8 cellular contexts compared by ENCODE assay signal in the genomic region with DNA sequence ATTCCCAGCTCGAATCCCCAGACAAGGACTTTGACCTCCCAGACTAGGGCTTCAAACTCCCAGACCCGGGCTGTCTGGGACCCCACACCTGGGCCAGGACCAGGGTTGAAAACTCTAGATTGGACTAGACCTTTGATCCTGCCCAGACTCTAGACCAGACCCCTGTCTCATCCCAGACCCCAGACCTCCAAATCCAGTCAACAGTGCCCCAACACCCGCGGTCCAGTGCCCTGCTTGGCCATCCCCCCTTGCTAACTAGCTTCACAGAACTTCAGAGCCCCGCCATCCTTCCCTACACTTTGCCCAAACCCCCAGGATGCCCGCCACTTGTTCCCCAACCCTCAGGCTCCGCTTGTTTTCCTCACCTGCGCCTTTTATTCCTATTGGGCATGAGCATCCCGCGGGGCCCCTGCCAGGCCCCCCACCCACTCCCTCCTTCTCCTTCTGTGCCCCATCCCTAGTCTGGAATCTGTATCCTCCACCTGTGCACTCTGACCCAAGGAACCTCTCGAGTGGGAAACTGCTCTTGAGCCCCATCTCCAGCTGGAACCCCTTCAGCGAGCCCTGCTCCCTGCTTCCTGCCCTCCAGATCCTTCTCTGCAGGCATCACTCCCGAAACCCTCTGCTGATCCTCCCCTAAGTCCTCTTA. TPM values are rescaled to one million over a fixed set of nuclear protein-coding genes. Genes with fewer than 3 reads are reported as not detected.
A peak's percentile ranks its signal among the peaks of the same experiment; 100 is the strongest.
DNase-seq lines count a peak whose midpoint lies in the region; ATAC-seq and TF ChIP-seq lines count a peak whose summit lies in the region.

No MANE protein-coding gene starts in this region.

- peak overlapping the region; percentile 78 to 97 for H3K18ac ChIP-seq in mesenchymal stem cell (ENCODE audit: low read depth in 1 of 2, low read length in 2 of 2)

- intact Hi-C loops in heart left ventricle (cut with DNase I) (loop anchor here in 3 of 10 donors (5.0 kb wide), 1 partner anchor 86 kb away; the partner anchor contains the start of gene HYAL2 (in 3 of the 3)), left cardiac atrium (cut with DNase I) (loop anchor here in 1 of 2 donors (10.0 kb wide), 1 partner anchor 88 kb away; the partner anchor contains the start of genes HYAL2 and TUSC2), body of pancreas (cut with DNase I) (no loop called here), upper lobe of right lung (cut with DNase I) (no loop called here)

- H4K91ac ChIP-seq in mesenchymal stem cell (ENCODE audit: low read length): peak overlapping the region; percentile 46

- peak overlapping the region; percentile 95 for H3K4me2 ChIP-seq in mesenchymal stem cell (ENCODE audit: low read length, poor library complexity, severe bottlenecking)

- H2AFZ ChIP-seq in mesenchymal stem cell (ENCODE audit: low read depth, low read length): no peak overlapping the region

- H2AK5ac ChIP-seq in mesenchymal stem cell (ENCODE audit: low read length, severe bottlenecking): peak overlapping the region; percentile 35

- H3K4me1 ChIP-seq in heart left ventricle: peaks cover 7 to 60% (median 45%) of the 10 kb centered on the region in 12 donors
- H3K4me1 ChIP-seq in body of pancreas: peaks cover 55% of the 10 kb centered on the region
- peaks cover 34% of the 10 kb centered on the region for H3K4me1 ChIP-seq in mesenchymal stem cell (ENCODE audit: control insufficient read depth, insufficient read depth, low read depth, low read length)
- H3K4me1 ChIP-seq in upper lobe of right lung: peaks cover 46% of the 10 kb centered on the region

- H3K4me3 ChIP-seq in heart left ventricle: peak overlapping the region; percentile 82 to 100 (median 93)
- H3K4me3 ChIP-seq in body of pancreas: peak overlapping the region; percentile 43 to 51
- peak overlapping the region; percentile 88 to 100 for H3K4me3 ChIP-seq in mesenchymal stem cell (ENCODE audit: insufficient read depth in 1 of 2, low read depth in 1 of 2, low read length in 2 of 2)
- H3K4me3 ChIP-seq in upper lobe of right lung: peak overlapping the region; percentile 88

- H2BK15ac ChIP-seq in mesenchymal stem cell (ENCODE audit: low read depth, poor library complexity, severe bottlenecking): no peak overlapping the region

- peak overlapping the region; percentile 76 to 99 (median 94) for H3K27ac ChIP-seq in heart left ventricle
- H3K27ac ChIP-seq in body of pancreas: peak overlapping the region; percentile 76 to 87 (median 85)
- peak overlapping the region; percentile 92 for H3K27ac ChIP-seq in mesenchymal stem cell (ENCODE audit: low read length, poor library complexity, severe bottlenecking)
- H3K27ac ChIP-seq in upper lobe of right lung: peak overlapping the region; percentile 86

- peaks cover 6% of the 10 kb centered on the region for H3K79me1 ChIP-seq in mesenchymal stem cell (replicated peaks; ENCODE audit: low read length, poor library complexity, severe bottlenecking)

- H3K9me3 ChIP-seq in heart left ventricle (no peaks in the 10 kb centered on the region), body of pancreas (no peaks in the 10 kb centered on the region), mesenchymal stem cell (ENCODE audit: control insufficient read depth, low read length) (no peaks in the 10 kb centered on the region), upper lobe of right lung (no peaks in the 10 kb centered on the region)

- TF ChIP-seq POLR2A in heart left ventricle (IDR thresholded peaks at IDR 0.05) (no peak), body of pancreas (IDR thresholded peaks at IDR 0.05) (no peak)

- H3K4ac ChIP-seq in mesenchymal stem cell (ENCODE audit: low read depth in 1 of 2, low read length in 2 of 2): peak overlapping the region; percentile 54 to 95

- H2BK12ac ChIP-seq in mesenchymal stem cell (ENCODE audit: low read length in 2 of 2): peak overlapping the region in 1 of 2 experiments; percentile 68

- H3K36me3 ChIP-seq in heart left ventricle: peaks cover 0 to 28% (median 0%) of the 10 kb centered on the region in 9 donors
- H3K36me3 ChIP-seq in body of pancreas (replicated peaks in 1 of 2; ENCODE audit: insufficient read depth in 1 of 2, low read depth in 2 of 2): no peaks in the 10 kb centered on the region
- peaks cover 14 to 25% of the 10 kb centered on the region in 2 experiments for H3K36me3 ChIP-seq in mesenchymal stem cell (ENCODE audit: control insufficient read depth in 1 of 2, insufficient read depth in 2 of 2, low read depth in 1 of 2, low read length in 2 of 2)
- peaks cover 17% of the 10 kb centered on the region for H3K36me3 ChIP-seq in upper lobe of right lung

- TF ChIP-seq CTCF in heart left ventricle (IDR thresholded peaks at IDR 0.05) (no peak), body of pancreas (IDR thresholded peaks at IDR 0.05) (no peak), upper lobe of right lung (IDR thresholded peaks at IDR 0.05) (no peak)

- H2BK120ac ChIP-seq in mesenchymal stem cell (ENCODE audit: low read depth, low read length): peak overlapping the region; percentile 40

- WGBS in heart left ventricle, 4 donors: 2 to 4% (median 3%) methylated on average over 13 of the region's 13 CpGs
- 6 to 21% methylated on average over 12 to 13 of the region's 13 CpGs for WGBS in body of pancreas, 2 donors
- WGBS in mesenchymal stem cell: under 1% methylated on average over 13 of the region's 13 CpGs

- peak overlapping the region; percentile 81 for H2BK5ac ChIP-seq in mesenchymal stem cell (ENCODE audit: low read depth, low read length, poor library complexity, severe bottlenecking)

- H3K14ac ChIP-seq in mesenchymal stem cell (ENCODE audit: low read length in 2 of 2): peak overlapping the region; percentile 49 to 98

- no peak overlapping the region for H4K8ac ChIP-seq in mesenchymal stem cell (ENCODE audit: low read length)

- H3K9ac ChIP-seq in mesenchymal stem cell (ENCODE audit: low read length): peak overlapping the region; percentile 96

- peak overlapping the region in 1 of 2 experiments; percentile 68 for H3K23ac ChIP-seq in mesenchymal stem cell (ENCODE audit: low read length in 2 of 2)

- no peaks in the 10 kb centered on the region for H3K27me3 ChIP-seq in heart left ventricle
- no peaks in the 10 kb centered on the region for H3K27me3 ChIP-seq in body of pancreas
- H3K27me3 ChIP-seq in mesenchymal stem cell (ENCODE audit: control insufficient read depth in 1 of 2, insufficient read depth in 1 of 2, low read length in 2 of 2): no peaks in the 10 kb centered on the region
- H3K27me3 ChIP-seq in upper lobe of right lung: no peaks in the 10 kb centered on the region

- no peak for ATAC-seq in heart left ventricle
- ATAC-seq in left cardiac atrium: no peak
- ATAC-seq in body of pancreas: no peak
- ATAC-seq in upper lobe of right lung: no peak
- no peak for ATAC-seq in GM18511 (IDR thresholded peaks at IDR 0.05; ENCODE audit: unreplicated experiment)

- DNase-seq in heart left ventricle (no peak), left cardiac atrium (no peak), body of pancreas (no peak), mesenchymal stem cell (no peak), upper lobe of right lung (no peak), NCI-H345 treated with DMSO at 0.1 percent for 48 hours (lab: John Stamatoyannopoulos, UW; ENCODE audit: unreplicated experiment) (no peak), NCI-H1105 treated with DMSO at 0.1 percent for 48 hours (lab: John Stamatoyannopoulos, UW) (no peak)

RNA-seq across cellular contexts. Expression of gene GNAI2, which starts 0.6 kb away (rescaled TPM):
- total RNA-seq in heart left ventricle (100 to 1,000 TPM; 106 to 365 (median 140) TPM), left cardiac atrium (100 to 1,000 TPM; 179 to 181 TPM), body of pancreas (10 to 100 TPM; 46.2 to 53.7 TPM), upper lobe of right lung (321 TPM)
- polyA plus RNA-seq in heart left ventricle: 100 to 1,000 TPM in 1 of 2 donors, 10 to 100 TPM in 1; 93.2 to 180 TPM
- 474 TPM for polyA plus RNA-seq in mesenchymal stem cell (2013, experiment 1 of 2)
- polyA plus RNA-seq in mesenchymal stem cell (2013, experiment 2 of 2): 480 TPM

RNA-seq across cellular contexts. Expression of gene SLC38A3, which starts 31.5 kb away (rescaled TPM):
- 10 to 100 TPM in 3 of 9 donors, 1 to 10 TPM in 6; 3.6 to 14.8 (median 8.4) TPM for total RNA-seq in heart left ventricle
- 1 to 10 TPM; 1.0 to 8.8 TPM for polyA plus RNA-seq in heart left ventricle
- 1 to 10 TPM; 5.2 to 7.7 TPM for total RNA-seq in left cardiac atrium
- 10 to 100 TPM in 1 of 2 donors, 1 to 10 TPM in 1; 4.6 to 48.0 TPM for total RNA-seq in body of pancreas
- 0.01 TPM for polyA plus RNA-seq in mesenchymal stem cell (2013, experiment 1 of 2)
- 0.03 TPM for polyA plus RNA-seq in mesenchymal stem cell (2013, experiment 2 of 2)
- total RNA-seq in upper lobe of right lung: not detected

RNA-seq across cellular contexts. Expression of gene SEMA3B, which starts 32.3 kb away (rescaled TPM):
- total RNA-seq in heart left ventricle: 10 to 100 TPM; 12.9 to 60.1 (median 17.8) TPM
- 10 to 100 TPM; 21.1 to 37.5 TPM for polyA plus RNA-seq in heart left ventricle
- total RNA-seq in left cardiac atrium: 10 to 100 TPM; 14.3 to 32.6 TPM
- 100 to 1,000 TPM in 1 of 2 donors, 10 to 100 TPM in 1; 71.1 to 116 TPM for total RNA-seq in body of pancreas
- 4.7 TPM for polyA plus RNA-seq in mesenchymal stem cell (2013, experiment 1 of 2)
- 4.8 TPM for polyA plus RNA-seq in mesenchymal stem cell (2013, experiment 2 of 2)
- total RNA-seq in upper lobe of right lung: 120 TPM

RNA-seq across cellular contexts. Expression of gene LSMEM2, which starts 42.3 kb away (rescaled TPM):
- total RNA-seq in heart left ventricle: 10 to 100 TPM in 8 of 9 donors, 1 to 10 TPM in 1; 8.8 to 68.3 (median 31.5) TPM
- 10 to 100 TPM in 1 of 2 donors, 1 to 10 TPM in 1; 1.3 to 29.7 TPM for polyA plus RNA-seq in heart left ventricle
- 1 to 10 TPM; 1.4 to 6.6 TPM for total RNA-seq in left cardiac atrium
- not detected for total RNA-seq in body of pancreas
- polyA plus RNA-seq in mesenchymal stem cell (2013, experiment 1 of 2): not detected
- not detected for polyA plus RNA-seq in mesenchymal stem cell (2013, experiment 2 of 2)
- total RNA-seq in upper lobe of right lung: not detected

RNA-seq across cellular contexts. Expression of gene GNAT1, which starts 45.2 kb away (rescaled TPM):
- total RNA-seq in heart left ventricle (under 1 TPM in 1 of 9 donors, not detected in 8; 0.40 TPM), left cardiac atrium (not detected), body of pancreas (not detected), upper lobe of right lung (not detected)
- polyA plus RNA-seq in heart left ventricle: not detected
- not detected for polyA plus RNA-seq in mesenchymal stem cell (2013, experiment 1 of 2)
- not detected for polyA plus RNA-seq in mesenchymal stem cell (2013, experiment 2 of 2)
